In the genomic region with DNA sequence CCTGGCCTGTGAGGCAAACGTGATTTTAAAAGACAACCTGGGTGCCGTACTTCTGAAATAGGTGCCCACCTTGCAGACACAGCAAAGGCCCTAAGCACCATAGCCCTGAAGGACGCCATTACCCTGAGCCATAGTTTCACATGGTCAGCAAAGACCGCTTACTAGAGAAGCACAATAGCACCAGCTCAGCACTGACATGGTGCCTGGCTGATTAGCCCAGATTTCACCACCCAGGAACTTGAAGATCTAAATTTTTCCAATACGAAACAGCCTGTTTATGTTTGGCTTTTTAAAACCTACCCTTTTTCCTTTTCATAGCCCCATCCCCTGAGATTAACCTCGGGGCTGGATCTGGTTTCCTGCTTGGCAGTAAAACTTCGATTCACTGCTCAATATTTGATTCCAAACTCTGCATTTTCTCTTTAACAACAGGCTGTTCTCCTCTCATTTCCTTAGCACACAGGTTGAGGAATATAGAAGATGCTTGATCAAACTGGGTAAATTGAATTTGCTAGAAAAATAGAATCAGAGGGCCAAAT, we compare ENCODE assay signal across 12 cellular contexts.
"Had no signal": no experiment of that assay in that cellular context is flagged by ENCODE, and none has a peak within 500 bp of the region (broad histone marks: within the 10 kb centered on the region; RNA-seq: fewer than 3 reads in every experiment).

No MANE protein-coding gene starts in this region.

- H3K9me3 ChIP-seq: adrenal gland, ovary had no signal

- H3K36me3 ChIP-seq: adrenal gland, brain microvascular endothelial cell, ovary had no signal

- H3K27me3 ChIP-seq: adrenal gland, brain microvascular endothelial cell, dorsolateral prefrontal cortex, ovary had no signal

- DNase-seq: activated B cell treated with CpG ODN at 0.5 μM for 24 hours; activated CD4-positive, alpha-beta T cell treated with anti-CD3 and anti-CD28 coated beads, Interleukin-2, amount 50 U/mL, for 1 hour; activated naive CD4-positive, alpha-beta T cell treated with anti-CD3 and anti-CD28 coated beads, Interleukin-2, amount 50 U/mL, for 16 hours; adrenal gland; brain microvascular endothelial cell; dorsolateral prefrontal cortex; foreskin fibroblast; ovary; stimulated activated CD4-positive, alpha-beta T cell treated with anti-CD3 and anti-CD28 coated beads, Interleukin-15, amount 100 ng/mL, for 24 hours; stimulated activated CD4-positive, alpha-beta T cell treated with anti-CD3 and anti-CD28 coated beads, Interleukin-4, amount 100 ng/mL, for 24 hours; T-helper 2 cell had no signal

- H3K27ac ChIP-seq: brain microvascular endothelial cell had no signal

- ATAC-seq: left lobe of liver had no signal

- H3K4me3 ChIP-seq: adrenal gland, dorsolateral prefrontal cortex, ovary had no signal
